ENCODE assay signal across 16 cellular contexts in genomic region chr2:148207111-148207510, GRCh38.
DNase-seq lines count a peak whose midpoint lies in the region; ATAC-seq and TF ChIP-seq lines count a peak whose summit lies in the region.
"Had no signal": no experiment of that assay in that cellular context is flagged by ENCODE, and none has a peak within 500 bp of the region (broad histone marks: within the 10 kb centered on the region; RNA-seq: fewer than 3 reads in every experiment).

No MANE protein-coding gene starts in this region.

- POLR2A ChIA-PET in Caco-2 (lab: Charles Lee), result no interaction called here

- H3K9ac ChIP-seq in colonic mucosa (ENCODE audit: low read depth in 2 of 2, low read length in 2 of 2), result no peak overlapping the region

- H3K27me3 ChIP-seq in Caco-2 (replicated peaks; ENCODE audit: control insufficient read depth, insufficient read depth, low read length) (no peaks in the 10 kb centered on the region), hepatocyte (no peaks in the 10 kb centered on the region), colonic mucosa (no peaks in the 10 kb centered on the region)

- peak overlapping the region; percentile 18 for H3K4me2 ChIP-seq in hepatocyte
- H3K4me2 ChIP-seq: GM23338 had no signal

- H3K9me2 ChIP-seq in hepatocyte (replicated peaks; ENCODE audit: insufficient read depth), result no peaks in the 10 kb centered on the region

- WGBS in hepatocyte (ENCODE audit: low lambda C conversion rate, missing lambda C conversion rate), result 71% methylated on average over 2 of the region's 2 CpGs

- DNase-seq in activated naive CD4-positive, alpha-beta T cell treated with anti-CD3 and anti-CD28 coated beads, Interleukin-2, amount 10 ng/mL, durations not matched to agents 7 days and 5 days, result no peak
- DNase-seq in Caco-2, result no peak
- DNase-seq in hepatocyte (ENCODE audit: low spot score), result no peak
- DNase-seq in 8988T, result no peak
- no peak for DNase-seq in colonic mucosa
- no peak for DNase-seq in activated CD8-positive, alpha-beta memory T cell treated with anti-CD3 and anti-CD28 coated beads, Interleukin-2, amount 10 ng/mL, durations not matched to agents 7 days and 5 days
- DNase-seq: C1 segment of cervical spinal cord; CD8-positive, alpha-beta T cell; DMS 273 treated with DMSO at 0.1 percent for 48 hours; DMS79; EL; GDM1 had no signal

- peak overlapping the region; percentile 24 for H3K27ac Mint-ChIP-seq in activated naive CD4-positive, alpha-beta T cell treated with anti-CD3 and anti-CD28 coated beads, Interleukin-2, amount 50 U/mL, for 24 hours
- H3K27ac Mint-ChIP-seq in activated naive CD4-positive, alpha-beta T cell treated with anti-CD3 and anti-CD28 coated beads, Interleukin-2, amount 10 ng/mL, durations not matched to agents 7 days and 5 days, result no peak overlapping the region
- peak overlapping the region; percentile 24 for H3K27ac Mint-ChIP-seq in Caco-2 (ENCODE audit: unreplicated experiment)
- H3K27ac Mint-ChIP-seq in activated CD8-positive, alpha-beta memory T cell treated with anti-CD3 and anti-CD28 coated beads, Interleukin-2, amount 10 ng/mL, durations not matched to agents 7 days and 5 days, result no peak overlapping the region
- H3K27ac Mint-ChIP-seq: CD8-positive, alpha-beta T cell; GM23338 had no signal

- no peaks in the 10 kb centered on the region for H3K4me1 Mint-ChIP-seq in activated naive CD4-positive, alpha-beta T cell treated with anti-CD3 and anti-CD28 coated beads, Interleukin-2, amount 50 U/mL, for 24 hours
- H3K4me1 Mint-ChIP-seq in activated naive CD4-positive, alpha-beta T cell treated with anti-CD3 and anti-CD28 coated beads, Interleukin-2, amount 10 ng/mL, durations not matched to agents 7 days and 5 days, result no peaks in the 10 kb centered on the region
- H3K4me1 Mint-ChIP-seq in Caco-2 (ENCODE audit: low read depth, unreplicated experiment), result peaks cover 15% of the 10 kb centered on the region
- no peaks in the 10 kb centered on the region for H3K4me1 Mint-ChIP-seq in activated CD8-positive, alpha-beta memory T cell treated with anti-CD3 and anti-CD28 coated beads, Interleukin-2, amount 10 ng/mL, durations not matched to agents 7 days and 5 days

- no TSS peak for BruUV-seq in Caco-2 (replicated peaks; lab: Mats Ljungman, UMichigan)

- H3K4me1 ChIP-seq in Caco-2 (peaks cover 9% of the 10 kb centered on the region), hepatocyte (ENCODE audit: insufficient read depth) (peaks cover 5% of the 10 kb centered on the region), colonic mucosa (no peaks in the 10 kb centered on the region)
- H3K4me1 ChIP-seq: HAP-1 had no signal

- no peaks in the 10 kb centered on the region for H4K20me1 ChIP-seq in hepatocyte (ENCODE audit: insufficient read depth, poor library complexity, severe bottlenecking)

- no peaks in the 10 kb centered on the region for H3K27me3 Mint-ChIP-seq in activated naive CD4-positive, alpha-beta T cell treated with anti-CD3 and anti-CD28 coated beads, Interleukin-2, amount 50 U/mL, for 24 hours
- no peaks in the 10 kb centered on the region for H3K27me3 Mint-ChIP-seq in activated naive CD4-positive, alpha-beta T cell treated with anti-CD3 and anti-CD28 coated beads, Interleukin-2, amount 10 ng/mL, durations not matched to agents 7 days and 5 days
- no peaks in the 10 kb centered on the region for H3K27me3 Mint-ChIP-seq in Caco-2 (ENCODE audit: insufficient read depth, unreplicated experiment)
- no peaks in the 10 kb centered on the region for H3K27me3 Mint-ChIP-seq in activated CD8-positive, alpha-beta memory T cell treated with anti-CD3 and anti-CD28 coated beads, Interleukin-2, amount 10 ng/mL, durations not matched to agents 7 days and 5 days

- no peak for TF ChIP-seq CTCF in Caco-2 (IDR thresholded peaks at IDR 0.05; ENCODE audit: insufficient read depth in 1 of 2, low read depth in 1 of 2, low read length in 1 of 2, severe bottlenecking in 1 of 2, unreplicated experiment in 1 of 2)
- TF ChIP-seq CTCF in hepatocyte (IDR thresholded peaks at IDR 0.05; ENCODE audit: poor library complexity), result no peak
- no peak for TF ChIP-seq CTCF in colonic mucosa (IDR thresholded peaks at IDR 0.05)

- H2AFZ ChIP-seq in hepatocyte, result no peak overlapping the region
- H2AFZ ChIP-seq: GM23338 had no signal

- CTCF ChIA-PET in activated naive CD4-positive, alpha-beta T cell treated with anti-CD3 and anti-CD28 coated beads, Interleukin-2, amount 10 ng/mL, durations not matched to agents 7 days and 5 days (lab: Charles Lee), result no interaction called here
- CTCF ChIA-PET in Caco-2 (lab: Charles Lee), result no interaction called here
- CTCF ChIA-PET in activated CD8-positive, alpha-beta memory T cell treated with anti-CD3 and anti-CD28 coated beads, Interleukin-2, amount 10 ng/mL, durations not matched to agents 7 days and 5 days (lab: Charles Lee), result no interaction called here

- H3K9me3 ChIP-seq in Caco-2, result no peaks in the 10 kb centered on the region
- no peaks in the 10 kb centered on the region for H3K9me3 ChIP-seq in hepatocyte (ENCODE audit: low read depth)
- no peaks in the 10 kb centered on the region for H3K9me3 ChIP-seq in colonic mucosa
- H3K9me3 ChIP-seq: HAP-1 had no signal

- H3K27ac ChIP-seq in hepatocyte (no peak overlapping the region), colonic mucosa (no peak overlapping the region)

- H3K36me3 Mint-ChIP-seq in activated naive CD4-positive, alpha-beta T cell treated with anti-CD3 and anti-CD28 coated beads, Interleukin-2, amount 50 U/mL, for 24 hours, result peaks cover 19% of the 10 kb centered on the region
- H3K36me3 Mint-ChIP-seq in activated naive CD4-positive, alpha-beta T cell treated with anti-CD3 and anti-CD28 coated beads, Interleukin-2, amount 10 ng/mL, durations not matched to agents 7 days and 5 days, result no peaks in the 10 kb centered on the region
- no peaks in the 10 kb centered on the region for H3K36me3 Mint-ChIP-seq in Caco-2 (ENCODE audit: insufficient read depth, unreplicated experiment)
- no peaks in the 10 kb centered on the region for H3K36me3 Mint-ChIP-seq in activated CD8-positive, alpha-beta memory T cell treated with anti-CD3 and anti-CD28 coated beads, Interleukin-2, amount 10 ng/mL, durations not matched to agents 7 days and 5 days

- H3K36me3 ChIP-seq in Caco-2 (ENCODE audit: control insufficient read depth, insufficient read depth, low read length) (no peaks in the 10 kb centered on the region), hepatocyte (replicated peaks; ENCODE audit: insufficient read depth, low read depth) (no peaks in the 10 kb centered on the region), colonic mucosa (no peaks in the 10 kb centered on the region)
- H3K36me3 ChIP-seq: HAP-1 had no signal

- H3K79me2 ChIP-seq in hepatocyte, result no peaks in the 10 kb centered on the region

- intact Hi-C loops in Caco-2 (cut with micrococcal nuclease; ENCODE audit: unreplicated experiment) (loop anchor here (10.0 kb wide), 1 partner anchor 298 kb away; no protein-coding TSS in a partner anchor), colonic mucosa (cut with DNase I) (no loop called here)

- no peak overlapping the region for H3K4me3 ChIP-seq in Caco-2 (ENCODE audit: low read depth, low read length)
- H3K4me3 ChIP-seq in hepatocyte, result no peak overlapping the region
- H3K4me3 ChIP-seq in colonic mucosa, result no peak overlapping the region
- H3K4me3 ChIP-seq: GM12878, GM23338, HAP-1 had no signal

- ATAC-seq in activated CD8-positive, alpha-beta memory T cell treated with anti-CD3 and anti-CD28 coated beads, Interleukin-2, amount 10 ng/mL, durations not matched to agents 7 days and 5 days, result no peak
- ATAC-seq: CD8-positive, alpha-beta T cell; GM12878; GM23338 had no signal

- H3K9me3 Mint-ChIP-seq in activated naive CD4-positive, alpha-beta T cell treated with anti-CD3 and anti-CD28 coated beads, Interleukin-2, amount 50 U/mL, for 24 hours, result peaks cover 5% of the 10 kb centered on the region
- no peaks in the 10 kb centered on the region for H3K9me3 Mint-ChIP-seq in activated naive CD4-positive, alpha-beta T cell treated with anti-CD3 and anti-CD28 coated beads, Interleukin-2, amount 10 ng/mL, durations not matched to agents 7 days and 5 days
- H3K9me3 Mint-ChIP-seq in Caco-2 (ENCODE audit: unreplicated experiment), result no peaks in the 10 kb centered on the region
- H3K9me3 Mint-ChIP-seq in activated CD8-positive, alpha-beta memory T cell treated with anti-CD3 and anti-CD28 coated beads, Interleukin-2, amount 10 ng/mL, durations not matched to agents 7 days and 5 days (ENCODE audit: low read depth), result no peaks in the 10 kb centered on the region
- H3K9me3 Mint-ChIP-seq: CD8-positive, alpha-beta T cell had no signal

- H3K4me3 Mint-ChIP-seq in activated naive CD4-positive, alpha-beta T cell treated with anti-CD3 and anti-CD28 coated beads, Interleukin-2, amount 50 U/mL, for 24 hours, result no peak overlapping the region
- no peak overlapping the region for H3K4me3 Mint-ChIP-seq in activated naive CD4-positive, alpha-beta T cell treated with anti-CD3 and anti-CD28 coated beads, Interleukin-2, amount 10 ng/mL, durations not matched to agents 7 days and 5 days
- no peak overlapping the region for H3K4me3 Mint-ChIP-seq in Caco-2 (ENCODE audit: unreplicated experiment)
- H3K4me3 Mint-ChIP-seq in activated CD8-positive, alpha-beta memory T cell treated with anti-CD3 and anti-CD28 coated beads, Interleukin-2, amount 10 ng/mL, durations not matched to agents 7 days and 5 days, result no peak overlapping the region
- H3K4me3 Mint-ChIP-seq: CD8-positive, alpha-beta T cell; GM23338 had no signal

Comparison
In these comparisons a context has a peak if more than half of its experiments do, and no peak if none do; other contexts are left out.
1. H3K27ac Mint-ChIP-seq: peak in activated naive CD4-positive, alpha-beta T cell treated with anti-CD3 and anti-CD28 coated beads, Interleukin-2, amount 50 U/mL, for 24 hours (single experiment) and Caco-2 (single experiment); none in activated naive CD4-positive, alpha-beta T cell treated with anti-CD3 and anti-CD28 coated beads, Interleukin-2, amount 10 ng/mL, durations not matched to agents 7 days and 5 days (single experiment) and activated CD8-positive, alpha-beta memory T cell treated with anti-CD3 and anti-CD28 coated beads, Interleukin-2, amount 10 ng/mL, durations not matched to agents 7 days and 5 days (single experiment).